1 cellular context compared by ENCODE assay signal in genomic region chr1:94068831-94069648, GRCh38.
A peak's percentile ranks its signal among the peaks of the same experiment; 100 is the strongest.
TF ChIP-seq lines count a peak whose summit lies in the region.

No MANE protein-coding gene starts in this region.

TF ChIP-seq in HepG2, 621 proteins besides CTCF, POLR2A, EP300 and RAD21 (continued from another document and continues in another):
- no peak for TF ChIP-seq GRHL1 (CRISPR knock-in tag; conservative IDR thresholded peaks at IDR 0.05)
- TF ChIP-seq ATF7-NPFF (CRISPR knock-in tag; IDR thresholded peaks at IDR 0.05; ENCODE audit: low read depth): no peak
- TF ChIP-seq FOXJ3 (CRISPR knock-in tag; IDR thresholded peaks at IDR 0.05; ENCODE audit: borderline replicate concordance): no peak
- no peak for TF ChIP-seq ZNF747 (CRISPR knock-in tag; IDR thresholded peaks at IDR 0.05; ENCODE audit: borderline replicate concordance)
- no peak for TF ChIP-seq ZNF10 (CRISPR knock-in tag; IDR thresholded peaks at IDR 0.05; ENCODE audit: borderline replicate concordance, low read depth)
- no peak for TF ChIP-seq MIER3 (CRISPR knock-in tag; IDR thresholded peaks at IDR 0.05; ENCODE audit: borderline replicate concordance)
- no peak for TF ChIP-seq ZNF281 (CRISPR knock-in tag; IDR thresholded peaks at IDR 0.05; ENCODE audit: borderline replicate concordance)
- no peak for TF ChIP-seq HNRNPLL (IDR thresholded peaks at IDR 0.05; ENCODE audit: low read depth, low read length, poor library complexity, severe bottlenecking)
- peak; percentile 38; the same call in 1 of the 2 replicates for TF ChIP-seq HDAC1 (CRISPR knock-in tag; IDR thresholded peaks at IDR 0.05)
- no peak for TF ChIP-seq HINFP (CRISPR knock-in tag; IDR thresholded peaks at IDR 0.05; ENCODE audit: low read depth)
- no peak for TF ChIP-seq YEATS4 (CRISPR knock-in tag; IDR thresholded peaks at IDR 0.05; ENCODE audit: borderline replicate concordance)
- no peak for TF ChIP-seq SNAPC4 (CRISPR knock-in tag; IDR thresholded peaks at IDR 0.05)
- TF ChIP-seq GPBP1L1 (CRISPR knock-in tag; IDR thresholded peaks at IDR 0.05): no peak
- TF ChIP-seq DRAP1 (CRISPR knock-in tag; IDR thresholded peaks at IDR 0.05): 0 out of 2 replicates have a peak, but pooled peaks have one; percentile 14
- TF ChIP-seq NBN (conservative IDR thresholded peaks at IDR 0.05): no peak
- TF ChIP-seq KDM4B (CRISPR knock-in tag; IDR thresholded peaks at IDR 0.05): no peak
- no peak for TF ChIP-seq ZNF18 (CRISPR knock-in tag; IDR thresholded peaks at IDR 0.05; ENCODE audit: insufficient replicate concordance)
- TF ChIP-seq NFAT5 (CRISPR knock-in tag; IDR thresholded peaks at IDR 0.05): no peak
- no peak for TF ChIP-seq ZNF776 (CRISPR knock-in tag; IDR thresholded peaks at IDR 0.05)
- no peak for TF ChIP-seq CBFB (CRISPR knock-in tag; IDR thresholded peaks at IDR 0.05)
- 0 out of 2 replicates have a peak, but pooled peaks have one; percentile 29 for TF ChIP-seq ZNF746 (CRISPR knock-in tag; IDR thresholded peaks at IDR 0.05)
- no peak for TF ChIP-seq ZBTB44 (CRISPR knock-in tag; IDR thresholded peaks at IDR 0.05)
- TF ChIP-seq LCORL (IDR thresholded peaks at IDR 0.05): no peak
- peak; percentile 42; the same call in 1 of the 2 replicates for TF ChIP-seq LCORL (CRISPR knock-in tag; IDR thresholded peaks at IDR 0.05)
- no peak for TF ChIP-seq EHMT2 (IDR thresholded peaks at IDR 0.05; ENCODE audit: borderline replicate concordance, low read depth, low read length)
- TF ChIP-seq MYPOP (CRISPR knock-in tag; IDR thresholded peaks at IDR 0.05): no peak
